6 cellular contexts compared by ENCODE assay signal in the genomic region with DNA sequence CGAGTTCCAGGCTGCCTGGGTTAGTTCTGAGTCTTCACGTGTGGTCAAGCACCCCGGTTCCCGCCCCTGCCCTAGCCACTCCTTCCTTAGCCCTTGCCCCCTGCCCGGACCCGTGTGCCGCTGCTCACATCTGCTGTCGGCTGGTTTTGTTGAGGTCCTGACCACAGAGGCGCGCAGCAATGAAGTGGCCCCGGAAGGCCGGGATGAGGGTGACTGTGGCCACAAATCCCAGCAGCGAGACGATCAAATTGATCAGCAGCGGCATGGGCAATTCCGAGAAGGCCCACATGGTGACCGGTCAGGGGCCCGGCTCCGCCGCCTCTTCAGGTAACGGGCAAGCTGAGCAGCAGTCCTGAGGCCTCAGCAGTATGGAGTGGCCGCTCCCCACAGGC. TPM values are rescaled to one million over a fixed set of nuclear protein-coding genes. Genes with fewer than 3 reads are reported as not detected.
A peak's percentile ranks its signal among the peaks of the same experiment; 100 is the strongest.
DNase-seq lines count a peak whose midpoint lies in the region; ATAC-seq and TF ChIP-seq lines count a peak whose summit lies in the region.

No MANE protein-coding gene starts in this region.

- peak overlapping the region; percentile 77 to 92 for H3K27ac ChIP-seq in lung (ENCODE audit: low read depth in 1 of 2, low read length in 1 of 2)

- H3K36me3 Mint-ChIP-seq in activated CD4-positive, alpha-beta memory T cell treated with anti-CD3 and anti-CD28 coated beads, Interleukin-2, amount 10 ng/mL, durations not matched to agents 7 days and 5 days (ENCODE audit: low read depth): peaks cover 37% of the 10 kb centered on the region

- no peaks in the 10 kb centered on the region for H3K27me3 Mint-ChIP-seq in activated CD4-positive, alpha-beta memory T cell treated with anti-CD3 and anti-CD28 coated beads, Interleukin-2, amount 10 ng/mL, durations not matched to agents 7 days and 5 days

- CTCF ChIA-PET in activated CD4-positive, alpha-beta memory T cell treated with anti-CD3 and anti-CD28 coated beads, Interleukin-2, amount 10 ng/mL, durations not matched to agents 7 days and 5 days (lab: Charles Lee): interaction anchor here (1.0 to 2.2 kb wide), 9 partner anchors 9 to 223 kb away, joined by 3 to 15 read pairs (median 5); partner anchors contain the start of genes HMBS and VPS11

- peaks cover 5% of the 10 kb centered on the region for H3K4me1 ChIP-seq in ES-I3 (ENCODE audit: insufficient read depth, low read length)
- peaks cover 4 to 14% of the 10 kb centered on the region in 2 donors for H3K4me1 ChIP-seq in lung (ENCODE audit: control insufficient read depth in 2 of 2, insufficient read depth in 2 of 2, low read length in 2 of 2)

- no peaks in the 10 kb centered on the region for H3K27me3 ChIP-seq in lung (ENCODE audit: control insufficient read depth, insufficient read depth)

- peak; percentile 21 for ATAC-seq in HG02759 (IDR thresholded peaks at IDR 0.05; ENCODE audit: unreplicated experiment)
- peak; percentile 24 for ATAC-seq in lung (ENCODE audit: insufficient read depth, low FRiP score)

- H3K4me3 ChIP-seq in lung: peak overlapping the region; percentile 73

- peak overlapping the region; percentile 99 for H3K27ac Mint-ChIP-seq in activated CD4-positive, alpha-beta memory T cell treated with anti-CD3 and anti-CD28 coated beads, Interleukin-2, amount 10 ng/mL, durations not matched to agents 7 days and 5 days

- no peaks in the 10 kb centered on the region for H3K9me3 Mint-ChIP-seq in activated CD4-positive, alpha-beta memory T cell treated with anti-CD3 and anti-CD28 coated beads, Interleukin-2, amount 10 ng/mL, durations not matched to agents 7 days and 5 days

- TF ChIP-seq CTCF in lung (IDR thresholded peaks at IDR 0.05; ENCODE audit: control extremely low read depth, extremely low read depth): no peak

- DNase-seq in activated CD4-positive, alpha-beta memory T cell treated with anti-CD3 and anti-CD28 coated beads, Interleukin-2, amount 10 ng/mL, durations not matched to agents 7 days and 5 days: no peak
- no peak for DNase-seq in lung (ENCODE audit: low spot score)
- DNase-seq in NCI-H1105 (lab: John Stamatoyannopoulos, UW): no peak
- no peak for DNase-seq in NCI-H2196 treated with DMSO at 0.1 percent for 48 hours (lab: John Stamatoyannopoulos, UW; ENCODE audit: unreplicated experiment)

- H3K4me3 Mint-ChIP-seq in activated CD4-positive, alpha-beta memory T cell treated with anti-CD3 and anti-CD28 coated beads, Interleukin-2, amount 10 ng/mL, durations not matched to agents 7 days and 5 days: peak overlapping the region; percentile 92

- H3K36me3 ChIP-seq in ES-I3 (ENCODE audit: insufficient read depth, low read length) (peaks cover 11% of the 10 kb centered on the region; the same call in 1 of the 2 replicates), lung (ENCODE audit: control insufficient read depth in 2 of 2, insufficient read depth in 2 of 2, low read length in 2 of 2) (peaks cover 5 to 14% of the 10 kb centered on the region in 2 donors)

- peak overlapping the region; percentile 65 for H3K9ac ChIP-seq in ES-I3 (ENCODE audit: low read depth, low read length)

- peaks cover 56% of the 10 kb centered on the region for H3K4me1 Mint-ChIP-seq in activated CD4-positive, alpha-beta memory T cell treated with anti-CD3 and anti-CD28 coated beads, Interleukin-2, amount 10 ng/mL, durations not matched to agents 7 days and 5 days

- POLR2A ChIA-PET in activated CD4-positive, alpha-beta memory T cell treated with anti-CD3 and anti-CD28 coated beads, Interleukin-2, amount 10 ng/mL, durations not matched to agents 7 days and 5 days (lab: Charles Lee): interaction anchor here (0.7 to 2.7 kb wide), 16 partner anchors 8 to 310 kb away, joined by 3 to 43 read pairs (median 9); partner anchors contain the start of genes ABCG4, CBL, DDX6 and HINFP

- H3K9me3 ChIP-seq in ES-I3 (ENCODE audit: control insufficient read depth, insufficient read depth, low read length) (no peaks in the 10 kb centered on the region), lung (ENCODE audit: control insufficient read depth in 2 of 2, insufficient read depth in 1 of 2, low read length in 1 of 2) (peaks cover 0 to 2% of the 10 kb centered on the region in 2 donors)

- 0% methylated on average over 22 of the region's 22 CpGs for WGBS in lung, 2 donors

RNA-seq across cellular contexts. Expression of gene DPAGT1, which starts 0.3 kb away (rescaled TPM):
- total RNA-seq in activated CD4-positive, alpha-beta memory T cell treated with anti-CD3 and anti-CD28 coated beads, Interleukin-2, amount 10 ng/mL, durations not matched to agents 7 days and 5 days: 10 to 100 TPM; 57.3 to 58.4 TPM
- total RNA-seq in lung: 10 to 100 TPM; 29.4 to 50.9 TPM
- polyA plus RNA-seq in lung: 10 to 100 TPM; 19.0 to 36.7 TPM

RNA-seq across cellular contexts. Expression of gene C2CD2L, which starts 5.8 kb away (rescaled TPM):
- total RNA-seq in activated CD4-positive, alpha-beta memory T cell treated with anti-CD3 and anti-CD28 coated beads, Interleukin-2, amount 10 ng/mL, durations not matched to agents 7 days and 5 days: 10 to 100 TPM; 28.5 to 29.2 TPM
- total RNA-seq in lung: 10 to 100 TPM in 1 of 2 donors, 1 to 10 TPM in 1; 6.5 to 20.7 TPM
- polyA plus RNA-seq in lung: 10 to 100 TPM; 11.6 to 13.7 TPM

RNA-seq across cellular contexts. Expression of gene HMBS, which starts 16.7 kb away (rescaled TPM):
- total RNA-seq in activated CD4-positive, alpha-beta memory T cell treated with anti-CD3 and anti-CD28 coated beads, Interleukin-2, amount 10 ng/mL, durations not matched to agents 7 days and 5 days: 10 to 100 TPM; 17.3 to 18.8 TPM
- 10 to 100 TPM; 11.7 to 31.5 TPM for total RNA-seq in lung
- polyA plus RNA-seq in lung: 10 to 100 TPM; 31.5 to 33.3 TPM

RNA-seq across cellular contexts. Expression of gene HINFP, which starts 20.0 kb away (rescaled TPM):
- total RNA-seq in activated CD4-positive, alpha-beta memory T cell treated with anti-CD3 and anti-CD28 coated beads, Interleukin-2, amount 10 ng/mL, durations not matched to agents 7 days and 5 days: 10 to 100 TPM; 36.6 to 36.7 TPM
- 10 to 100 TPM; 21.2 to 24.5 TPM for total RNA-seq in lung
- 10 to 100 TPM; 10.4 to 14.3 TPM for polyA plus RNA-seq in lung

RNA-seq across cellular contexts. Expression of gene VPS11, which starts 33.7 kb away (rescaled TPM):
- 10 to 100 TPM; 30.6 to 36.1 TPM for total RNA-seq in activated CD4-positive, alpha-beta memory T cell treated with anti-CD3 and anti-CD28 coated beads, Interleukin-2, amount 10 ng/mL, durations not matched to agents 7 days and 5 days
- 10 to 100 TPM; 34.6 to 36.0 TPM for total RNA-seq in lung
- polyA plus RNA-seq in lung: 10 to 100 TPM; 33.8 to 56.1 TPM
